13 cellular contexts compared by ENCODE assay signal in the genomic region with DNA sequence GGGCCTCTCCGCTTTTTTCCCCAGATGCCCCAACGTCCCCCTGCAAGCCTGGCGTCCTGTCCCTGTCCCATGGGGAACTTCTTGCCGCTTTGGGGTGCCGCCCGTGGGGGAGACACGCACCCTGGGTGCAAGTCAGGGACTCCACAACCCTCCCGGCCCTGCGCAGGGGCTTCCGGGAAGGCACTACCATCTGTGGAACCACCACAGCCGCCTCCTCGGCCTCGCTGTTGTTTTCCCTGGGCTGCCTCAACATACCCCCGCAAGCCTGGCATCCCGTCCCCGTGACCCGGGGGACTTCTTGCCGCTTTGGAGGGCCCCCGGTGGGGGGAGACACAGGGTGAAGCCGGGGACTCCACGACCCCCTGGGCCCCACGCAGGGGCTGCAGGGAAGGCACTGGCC.
DNase-seq lines count a peak whose midpoint lies in the region; ATAC-seq and TF ChIP-seq lines count a peak whose summit lies in the region.
"Had no signal": no experiment of that assay in that cellular context is flagged by ENCODE, and none has a peak within 500 bp of the region (broad histone marks: within the 10 kb centered on the region; RNA-seq: fewer than 3 reads in every experiment).

No MANE protein-coding gene starts in this region.

- no peak for TF ChIP-seq CTCF in heart left ventricle (IDR thresholded peaks at IDR 0.05)

- H3K4me1 ChIP-seq in heart left ventricle, result no peaks in the 10 kb centered on the region
- H3K4me1 ChIP-seq: BLaER1 treated with 17β-estradiol and CSF1 and Interleukin-3, amounts not matched to agents 10 nM and 100 nM had no signal

- no peak overlapping the region for H3K27ac ChIP-seq in heart left ventricle
- H3K27ac ChIP-seq: BLaER1 treated with 17β-estradiol and CSF1 and Interleukin-3, amounts not matched to agents 10 nM and 100 nM; GM23248 had no signal

- intact Hi-C loops in cardiac septum (cut with DNase I), result no loop called here
- intact Hi-C loops in heart left ventricle (cut with DNase I), result no loop called here
- intact Hi-C loops in posterior vena cava (cut with DNase I), result loop anchor here in 1 of 2 donors (5.0 kb wide), 1 partner anchor 1294 kb away; no protein-coding TSS in a partner anchor

- TF ChIP-seq POLR2A in heart left ventricle (IDR thresholded peaks at IDR 0.05), result no peak

- H3K9me3 ChIP-seq in heart left ventricle, result no peaks in the 10 kb centered on the region
- H3K9me3 ChIP-seq: BLaER1 treated with 17β-estradiol and CSF1 and Interleukin-3, amounts not matched to agents 10 nM and 100 nM had no signal

- no peaks in the 10 kb centered on the region for H3K36me3 ChIP-seq in heart left ventricle
- H3K36me3 ChIP-seq: BLaER1 treated with 17β-estradiol and CSF1 and Interleukin-3, amounts not matched to agents 10 nM and 100 nM had no signal

- ATAC-seq in heart left ventricle (no peak), GM18873 (IDR thresholded peaks at IDR 0.05; ENCODE audit: low FRiP score, unreplicated experiment) (no peak)

- H3K4me3 ChIP-seq in heart left ventricle, result no peak overlapping the region
- H3K4me3 ChIP-seq: BLaER1 treated with 17β-estradiol and CSF1 and Interleukin-3, amounts not matched to agents 10 nM and 100 nM; GM23248 had no signal

- peaks cover 0 to 13% (median 0%) of the 10 kb centered on the region in 9 donors for H3K27me3 ChIP-seq in heart left ventricle
- H3K27me3 ChIP-seq: BLaER1 treated with 17β-estradiol and CSF1 and Interleukin-3, amounts not matched to agents 10 nM and 100 nM had no signal

- peak; percentile 57 for DNase-seq in cardiac septum (ENCODE audit: low spot score)
- DNase-seq in heart left ventricle, result no peak
- peak; percentile 5 for DNase-seq in iPS-NIHi11 (ENCODE audit: low spot score)
- peak; percentile 78 for DNase-seq in posterior vena cava (ENCODE audit: low spot score)
- no peak for DNase-seq in OCI-M2 (lab: John Stamatoyannopoulos, UW; ENCODE audit: unreplicated experiment)
- no peak for DNase-seq in NCI-H1436 treated with DMSO at 0.1 percent for 48 hours (lab: John Stamatoyannopoulos, UW)
- DNase-seq: ACHN; CD4-positive, CD25-positive, alpha-beta regulatory T cell; DMS53; GF-D8; GM23248 had no signal

- WGBS in heart left ventricle, 4 donors, result 89 to 92% (median 90%) methylated on average over 22 of the region's 22 CpGs

Comparison
In these comparisons a context has a peak if more than half of its experiments do, and no peak if none do; other contexts are left out.
1. DNase-seq: peak in cardiac septum (single experiment), iPS-NIHi11 (single experiment) and posterior vena cava (single experiment); none in heart left ventricle (0 of 5), OCI-M2 (single experiment) and NCI-H1436 treated with DMSO at 0.1 percent for 48 hours (single experiment).